Comparison of ENCODE assay signal across 8 cellular contexts in genomic region chr2:96533292-96534073, GRCh38. TPM values are rescaled to one million over a fixed set of nuclear protein-coding genes. Genes with fewer than 3 reads are reported as not detected.
DNase-seq lines count a peak whose midpoint lies in the region; ATAC-seq and TF ChIP-seq lines count a peak whose summit lies in the region.

No MANE protein-coding gene starts in this region.

- no peak overlapping the region for H2AFZ ChIP-seq in Karpas-422 (ENCODE audit: low read length)

- H3K79me2 ChIP-seq in Karpas-422 (ENCODE audit: low read length): no peaks in the 10 kb centered on the region

- DNase-seq in A673 (ENCODE audit: low spot score) (peak; percentile 59), Karpas-422 (peak; percentile 48), colonic mucosa (peak; percentile 71), middle frontal gyrus (ENCODE audit: extremely low spot score, low spot score) (no peak), COR-L47 (lab: John Stamatoyannopoulos, UW) (no peak)
- no peak for DNase-seq in CD8-positive, alpha-beta T cell

- no peaks in the 10 kb centered on the region for H3K9me3 Mint-ChIP-seq in CD8-positive, alpha-beta T cell

- no peak overlapping the region for H3K27ac ChIP-seq in A673 (ENCODE audit: low read depth, low read length, poor library complexity, severe bottlenecking)
- no peak overlapping the region for H3K27ac ChIP-seq in Karpas-422 (ENCODE audit: low read length)
- peak overlapping the region; percentile 72 for H3K27ac ChIP-seq in colonic mucosa
- peak overlapping the region; percentile 86 for H3K27ac ChIP-seq in muscle layer of duodenum (ENCODE audit: low read length)
- H3K27ac ChIP-seq in CD8-positive, alpha-beta T cell (ENCODE audit: low read depth, low read length): no peak overlapping the region

- H3K4me3 ChIP-seq in A673 (ENCODE audit: low read depth, low read length, poor library complexity, severe bottlenecking): no peak overlapping the region
- no peak overlapping the region for H3K4me3 ChIP-seq in Karpas-422 (ENCODE audit: low read length)
- no peak overlapping the region for H3K4me3 ChIP-seq in colonic mucosa
- H3K4me3 ChIP-seq in muscle layer of duodenum (ENCODE audit: low read depth in 1 of 2, low read length in 2 of 2): peak overlapping the region; percentile 3 to 30
- no peak overlapping the region for H3K4me3 ChIP-seq in CD8-positive, alpha-beta T cell (ENCODE audit: low read depth, low read length)

- H3K36me3 Mint-ChIP-seq in CD8-positive, alpha-beta T cell: peaks cover 7% of the 10 kb centered on the region

- CTCF ChIA-PET in A673 (lab: Charles Lee): interaction anchor here (1.7 kb wide), 1 partner anchor 21 kb away, joined by 4 read pairs; no protein-coding TSS in a partner anchor
- CTCF ChIA-PET in CD8-positive, alpha-beta T cell (lab: Charles Lee): interaction anchor here (0.7 to 13.5 kb wide), 5 partner anchors 19 to 325 kb away, joined by 3 to 149 read pairs (median 4); partner anchors contain the start of gene ANKRD39

- intact Hi-C loops in A673 (cut with micrococcal nuclease; ENCODE audit: unreplicated experiment) (no loop called here), colonic mucosa (cut with DNase I) (no loop called here)
- intact Hi-C loops in CD8-positive, alpha-beta T cell (cut with DNase I, micrococcal nuclease): loop anchor here in 1 of 2 experiments (5.0 kb wide), 2 partner anchors 104 to 371 kb away; partner anchors contain the start of gene KANSL3

- H3K4me1 Mint-ChIP-seq in CD8-positive, alpha-beta T cell (ENCODE audit: low read depth): peaks cover 30% of the 10 kb centered on the region

- no peak overlapping the region for H3K27ac Mint-ChIP-seq in CD8-positive, alpha-beta T cell

- H3K4me2 ChIP-seq in Karpas-422 (ENCODE audit: low read depth, low read length, poor library complexity, severe bottlenecking): no peak overlapping the region

- H3K9me2 ChIP-seq in Karpas-422 (replicated peaks; ENCODE audit: insufficient read depth, low read length): no peaks in the 10 kb centered on the region

- H3K4me1 ChIP-seq in A673 (ENCODE audit: insufficient read depth, low read length, poor library complexity, severe bottlenecking) (peaks cover 58% of the 10 kb centered on the region), Karpas-422 (ENCODE audit: low read length) (peaks cover 27% of the 10 kb centered on the region), colonic mucosa (peaks cover 18% of the 10 kb centered on the region), muscle layer of duodenum (ENCODE audit: control insufficient read depth in 1 of 2, insufficient read depth in 2 of 2, low read length in 2 of 2) (peaks cover 28 to 35% of the 10 kb centered on the region in 2 donors)
- peaks cover 30% of the 10 kb centered on the region for H3K4me1 ChIP-seq in CD8-positive, alpha-beta T cell (ENCODE audit: insufficient read depth, low read length)

- TF ChIP-seq CTCF in A673 (conservative IDR thresholded peaks at IDR 0.05; ENCODE audit: low read depth, low read length) (no peak), colonic mucosa (IDR thresholded peaks at IDR 0.05) (no peak)
- TF ChIP-seq CTCF in CD8-positive, alpha-beta T cell (IDR thresholded peaks at IDR 0.05): no peak

- peaks cover 16% of the 10 kb centered on the region; the same call in 1 of the 2 replicates for H4K20me1 ChIP-seq in Karpas-422 (ENCODE audit: insufficient read depth, low read depth, low read length)

- BruUV-seq in A673 (replicated peaks; lab: Mats Ljungman, UMichigan): no TSS peak

- no peak overlapping the region for H3K4me3 Mint-ChIP-seq in CD8-positive, alpha-beta T cell

- H3K9ac ChIP-seq in Karpas-422 (ENCODE audit: low read length) (no peak overlapping the region), colonic mucosa (ENCODE audit: low read depth in 2 of 2, low read length in 2 of 2) (peak overlapping the region in 1 of 2 donors; percentile 15)

- no peaks in the 10 kb centered on the region for H3K36me3 ChIP-seq in A673 (ENCODE audit: insufficient read depth, low read length, poor library complexity, severe bottlenecking)
- no peaks in the 10 kb centered on the region for H3K36me3 ChIP-seq in Karpas-422 (ENCODE audit: insufficient read depth, low read length)
- no peaks in the 10 kb centered on the region for H3K36me3 ChIP-seq in colonic mucosa
- no peaks in the 10 kb centered on the region for H3K36me3 ChIP-seq in muscle layer of duodenum (ENCODE audit: control insufficient read depth in 1 of 2, insufficient read depth in 2 of 2, low read length in 2 of 2)
- no peaks in the 10 kb centered on the region for H3K36me3 ChIP-seq in CD8-positive, alpha-beta T cell (ENCODE audit: insufficient read depth, low read length)

- H3K9me3 ChIP-seq in A673 (ENCODE audit: low read depth, low read length, poor library complexity, severe bottlenecking) (no peaks in the 10 kb centered on the region), Karpas-422 (ENCODE audit: low read length) (no peaks in the 10 kb centered on the region), colonic mucosa (no peaks in the 10 kb centered on the region), muscle layer of duodenum (ENCODE audit: control insufficient read depth in 1 of 2, low read length in 2 of 2) (no peaks in the 10 kb centered on the region)
- H3K9me3 ChIP-seq in CD8-positive, alpha-beta T cell (ENCODE audit: low read length): no peaks in the 10 kb centered on the region

- no peaks in the 10 kb centered on the region for H3K27me3 Mint-ChIP-seq in CD8-positive, alpha-beta T cell (ENCODE audit: low read depth)

- no peak for ATAC-seq in CD8-positive, alpha-beta T cell
- ATAC-seq in HG03521 (IDR thresholded peaks at IDR 0.05; ENCODE audit: unreplicated experiment): no peak

- H3K27me3 ChIP-seq in A673 (replicated peaks; ENCODE audit: insufficient read depth, low read depth, low read length, poor library complexity) (no peaks in the 10 kb centered on the region), Karpas-422 (ENCODE audit: low read length) (no peaks in the 10 kb centered on the region), colonic mucosa (no peaks in the 10 kb centered on the region), muscle layer of duodenum (ENCODE audit: low read depth, low read length) (no peaks in the 10 kb centered on the region)
- H3K27me3 ChIP-seq in CD8-positive, alpha-beta T cell (ENCODE audit: insufficient read depth, low read length): no peaks in the 10 kb centered on the region

- POLR2A ChIA-PET in A673 (lab: Charles Lee; ENCODE audit: low non-redundant PET): no interaction called here
- POLR2A ChIA-PET in CD8-positive, alpha-beta T cell (lab: Charles Lee): interaction anchor here (0.7 to 1.8 kb wide), 2 partner anchors 126 to 155 kb away, joined by 3 to 6 read pairs; no protein-coding TSS in a partner anchor

RNA-seq across cellular contexts. Expression of gene ARID5A, which starts 3.1 kb away (rescaled TPM):
- total RNA-seq in A673 (2021) (5.7 and 7.3 TPM in 2 replicates), colonic mucosa (10 to 100 TPM in 1 of 2 donors, 1 to 10 TPM in 1; 6.9 to 16.4 TPM)
- 1.8 and 2.4 TPM in 2 replicates for total RNA-seq in Karpas-422 (2014; rRNA removed; shearing (Covaris generic); ENCODE audit: low replicate concordance)
- 100 to 1,000 TPM; 408 to 413 TPM for total RNA-seq in CD8-positive, alpha-beta T cell

RNA-seq across cellular contexts. Expression of gene NEURL3, which starts 28.3 kb away (rescaled TPM):
- total RNA-seq in A673 (2021) (not detected in 2 replicates), colonic mucosa (1 to 10 TPM; 2.5 to 2.6 TPM)
- not detected in 2 replicates for total RNA-seq in Karpas-422 (2014; rRNA removed; shearing (Covaris generic); ENCODE audit: low replicate concordance)
- not detected for total RNA-seq in CD8-positive, alpha-beta T cell

Comparison
In these comparisons a context has a peak if more than half of its experiments do, and no peak if none do; other contexts are left out.
1. DNase-seq: peak in A673 (single experiment), Karpas-422 (single experiment) and colonic mucosa (single experiment); none in CD8-positive, alpha-beta T cell (0 of 7), middle frontal gyrus (single experiment) and COR-L47 (single experiment).
2. H3K27ac ChIP-seq: peak in colonic mucosa (single experiment) and muscle layer of duodenum (single experiment); none in A673 (single experiment), Karpas-422 (single experiment) and CD8-positive, alpha-beta T cell (single experiment).
3. H3K4me3 ChIP-seq: peak in muscle layer of duodenum (2 of 2); none in A673 (single experiment), Karpas-422 (single experiment), colonic mucosa (single experiment) and CD8-positive, alpha-beta T cell (single experiment).
4. RNA of gene ARID5A, which starts 3.1 kb away (total RNA-seq): 408 to 413 TPM in CD8-positive, alpha-beta T cell; 6.9 to 16.4 TPM in colonic mucosa, 5.7 to 7.3 TPM in A673 and 1.8 to 2.4 TPM in Karpas-422; every median in the first group is over 10 times any median in the second.